In genomic region chr17:65743313-65743665, GRCh38 we compare ENCODE assay signal across 14 cellular contexts.
DNase-seq lines count a peak whose midpoint lies in the region; ATAC-seq and FAIRE-seq lines count a peak whose summit lies in the region.
"Had no signal": no experiment of that assay in that cellular context is flagged by ENCODE, and none has a peak within 500 bp of the region (broad histone marks: within the 10 kb centered on the region; RNA-seq: fewer than 3 reads in every experiment).

No MANE protein-coding gene starts in this region.

- peak overlapping the region; percentile 68 for H3K4me3 ChIP-seq in ACC112 (ENCODE audit: low read depth, low read length)
- H3K4me3 ChIP-seq in mesenchymal stem cell (ENCODE audit: insufficient read depth in 1 of 2, low read depth in 1 of 2, low read length in 2 of 2) = peak overlapping the region in 1 of 2 experiments; percentile 56

- H3K23ac ChIP-seq in mesenchymal stem cell (ENCODE audit: low read length in 2 of 2) = no peak overlapping the region

- no peak overlapping the region for H2AK5ac ChIP-seq in mesenchymal stem cell (ENCODE audit: low read length, severe bottlenecking)

- no peak overlapping the region for H2BK120ac ChIP-seq in mesenchymal stem cell (ENCODE audit: low read depth, low read length)

- no peak overlapping the region for H3K18ac ChIP-seq in mesenchymal stem cell (ENCODE audit: low read depth in 1 of 2, low read length in 2 of 2)

- H3K27me3 ChIP-seq in ACC112 (ENCODE audit: insufficient read depth, low read length) (no peaks in the 10 kb centered on the region), mesenchymal stem cell (ENCODE audit: control insufficient read depth in 1 of 2, insufficient read depth in 1 of 2, low read length in 2 of 2) (no peaks in the 10 kb centered on the region)

- H2BK12ac ChIP-seq in mesenchymal stem cell (ENCODE audit: low read length in 2 of 2) = no peak overlapping the region

- no peak overlapping the region for H4K8ac ChIP-seq in mesenchymal stem cell (ENCODE audit: low read length)

- no CpG with 5 or more reads among the region's 1 CpG for WGBS in mesenchymal stem cell

- FAIRE-seq in colon (lab: Jason Lieb, UNC) = peak; percentile 43
- FAIRE-seq: D721Med had no signal

- H2BK15ac ChIP-seq in mesenchymal stem cell (ENCODE audit: low read depth, poor library complexity, severe bottlenecking) = no peak overlapping the region

- H3K9me3 ChIP-seq in mesenchymal stem cell (ENCODE audit: control insufficient read depth, low read length) = peaks cover 7% of the 10 kb centered on the region

- peak overlapping the region; percentile 94 for H3K27ac ChIP-seq in ACC112 (ENCODE audit: low read depth, low read length)
- H3K27ac ChIP-seq in mesenchymal stem cell (ENCODE audit: low read length, poor library complexity, severe bottlenecking) = no peak overlapping the region

- H2AFZ ChIP-seq in ACC112 (ENCODE audit: low read length, unreplicated experiment) = no peak overlapping the region
- no peak overlapping the region for H2AFZ ChIP-seq in mesenchymal stem cell (ENCODE audit: low read depth, low read length)

- no peaks in the 10 kb centered on the region for H3K79me1 ChIP-seq in mesenchymal stem cell (replicated peaks; ENCODE audit: low read length, poor library complexity, severe bottlenecking)

- no peaks in the 10 kb centered on the region; the same call in 1 of the 2 replicates for H3K36me3 ChIP-seq in ACC112 (ENCODE audit: insufficient read depth, low read length)
- no peaks in the 10 kb centered on the region for H3K36me3 ChIP-seq in mesenchymal stem cell (ENCODE audit: control insufficient read depth in 1 of 2, insufficient read depth in 2 of 2, low read depth in 1 of 2, low read length in 2 of 2)

- no peak overlapping the region for H3K4me2 ChIP-seq in mesenchymal stem cell (ENCODE audit: low read length, poor library complexity, severe bottlenecking)

- no peak for ATAC-seq in GM19467 (IDR thresholded peaks at IDR 0.05; ENCODE audit: unreplicated experiment)

- H4K91ac ChIP-seq in mesenchymal stem cell (ENCODE audit: low read length) = no peak overlapping the region

- no peak overlapping the region for H3K4ac ChIP-seq in mesenchymal stem cell (ENCODE audit: low read depth in 1 of 2, low read length in 2 of 2)

- H2BK5ac ChIP-seq in mesenchymal stem cell (ENCODE audit: low read depth, low read length, poor library complexity, severe bottlenecking) = no peak overlapping the region

- H3K4me1 ChIP-seq in ACC112 (ENCODE audit: control insufficient read depth, insufficient read depth, low read length, unreplicated experiment) (peaks cover 32% of the 10 kb centered on the region), mesenchymal stem cell (ENCODE audit: control insufficient read depth, insufficient read depth, low read depth, low read length) (no peaks in the 10 kb centered on the region)

- H3K14ac ChIP-seq in mesenchymal stem cell (ENCODE audit: low read length in 2 of 2) = no peak overlapping the region

- H3K9ac ChIP-seq in mesenchymal stem cell (ENCODE audit: low read length) = peak overlapping the region; percentile 62

- H3K79me2 ChIP-seq in ACC112 (ENCODE audit: control insufficient read depth, insufficient read depth, low read length, unreplicated experiment) = no peaks in the 10 kb centered on the region

- peak; percentile 67 for DNase-seq in LHCN-M2 (ENCODE audit: low read depth)
- DNase-seq in mesenchymal stem cell = no peak
- no peak for DNase-seq in activated gamma-delta T cell (lab: John Stamatoyannopoulos, UW)
- DNase-seq in UCSD-AML1 (lab: John Stamatoyannopoulos, UW; ENCODE audit: unreplicated experiment) = no peak
- DNase-seq in activated CD8-positive, alpha-beta memory T cell treated with anti-CD3 and anti-CD28 coated beads for 24 hours = no peak
- DNase-seq: activated B cell treated with CpG ODN at 0.5 μM for 24 hours; activated naive CD4-positive, alpha-beta T cell treated with anti-CD3 and anti-CD28 coated beads, Interleukin-2, amount 50 U/mL, for 16 hours; Karpas-422; occipital lobe; stimulated activated CD4-positive, alpha-beta T cell treated with anti-CD3 and anti-CD28 coated beads, Interleukin-12 subunit alpha, Interleukin-12 subunit beta, amount 100 ng/mL, for 4 hours had no signal
